In the genomic region with DNA sequence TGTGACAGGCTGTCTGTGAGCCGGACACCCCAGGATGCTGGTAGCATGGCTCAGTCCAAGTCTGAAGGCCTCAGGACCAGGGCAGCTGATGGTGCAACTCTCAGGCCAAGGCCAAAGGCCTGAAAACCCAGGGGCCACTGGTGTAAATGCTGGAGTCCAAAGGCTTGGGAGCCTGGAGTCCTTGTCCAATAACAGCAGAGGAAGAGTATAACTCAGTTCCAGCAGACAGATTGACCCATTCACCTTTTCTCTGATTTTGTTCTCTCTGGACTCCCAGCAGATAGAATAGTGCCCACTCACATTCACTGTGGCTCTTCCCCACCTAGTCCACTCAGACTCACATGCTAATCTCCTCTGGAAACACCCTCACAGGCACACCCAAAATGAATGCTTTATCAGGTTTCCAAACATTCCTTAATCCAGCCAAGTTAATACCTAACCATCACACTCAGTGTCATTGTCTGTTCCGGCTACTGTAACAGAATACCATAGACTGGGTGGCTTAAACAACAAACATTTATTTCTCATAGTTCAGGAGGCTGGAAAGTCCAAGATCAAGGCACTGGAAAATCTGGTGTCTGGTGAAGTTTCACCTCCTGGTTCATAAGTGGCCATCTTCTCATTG, we compare ENCODE assay signal across 22 cellular contexts.
"Had no signal": no experiment of that assay in that cellular context is flagged by ENCODE, and none has a peak within 500 bp of the region (broad histone marks: within the 10 kb centered on the region; RNA-seq: fewer than 3 reads in every experiment).

No MANE protein-coding gene starts in this region.

- H3K27me3 ChIP-seq: left lung, ovary, sigmoid colon, spleen had no signal

- H3K9me3 ChIP-seq: left lung, ovary, sigmoid colon had no signal

- H3K4me3 ChIP-seq: left lung, ovary, sigmoid colon, spleen had no signal

- ATAC-seq: activated naive CD8-positive, alpha-beta T cell treated with anti-CD3 and anti-CD28 coated beads, Interleukin-2, amount 50 U/mL, for 24 hours; esophagus mucosa; left lung; stimulated activated naive B cell treated with anti-CD40 and anti-IgM and Interleukin-4, amounts not matched to agents 10 μg/mL and 1 μg/mL and 100 μg/mL, for 72 hours had no signal

- DNase-seq: activated CD4-positive, alpha-beta T cell treated with anti-CD3 and anti-CD28 coated beads, Interleukin-2, amount 50 U/mL, for 1 hour; activated CD4-positive, CD25-positive, alpha-beta regulatory T cell treated with anti-CD3 and anti-CD28 coated beads, Interleukin-2, amount 50 U/mL, for 72 hours; activated CD8-positive, alpha-beta memory T cell treated with anti-CD3 and anti-CD28 coated beads, Interleukin-2, amount 50 U/mL, for 4 hours; activated effector memory CD4-positive, alpha-beta T cell treated with Interleukin-2 at 50 U/mL for 16 hours; activated naive CD4-positive, alpha-beta T cell treated with anti-CD3 and anti-CD28 coated beads, Interleukin-2, amount 10 ng/mL, durations not matched to agents 7 days and 5 days; activated naive CD8-positive, alpha-beta T cell treated with anti-CD3 and anti-CD28 coated beads, Interleukin-2, amount 50 U/mL, for 24 hours; activated T-cell treated with anti-CD3 and anti-CD28 coated beads, Interleukin-2, amount 50 U/mL, for 48 hours; aorta; cortex of kidney; hippocampal formation; islet precursor cell; left lung; mammary epithelial cell; midbrain; naive B cell; ovary; sigmoid colon; spleen; stimulated activated naive B cell treated with anti-CD40 and anti-IgM and Interleukin-4, amounts not matched to agents 10 μg/mL and 1 μg/mL and 100 μg/mL, for 72 hours had no signal

- H3K36me3 ChIP-seq: left lung, ovary, sigmoid colon, spleen had no signal

- H3K27ac ChIP-seq: left lung, ovary, spleen had no signal

- H3K36me3 Mint-ChIP-seq: activated naive CD4-positive, alpha-beta T cell treated with anti-CD3 and anti-CD28 coated beads, Interleukin-2, amount 10 ng/mL, durations not matched to agents 7 days and 5 days; naive B cell had no signal

- H3K4me3 Mint-ChIP-seq: activated naive CD4-positive, alpha-beta T cell treated with anti-CD3 and anti-CD28 coated beads, Interleukin-2, amount 10 ng/mL, durations not matched to agents 7 days and 5 days; activated naive CD8-positive, alpha-beta T cell treated with anti-CD3 and anti-CD28 coated beads, Interleukin-2, amount 50 U/mL, for 24 hours; central memory CD8-positive, alpha-beta T cell; naive B cell; stimulated activated naive B cell treated with anti-CD40 and anti-IgM and Interleukin-4, amounts not matched to agents 10 μg/mL and 1 μg/mL and 100 μg/mL, for 72 hours; T-helper 1 cell treated with Interleukin-12 subunit alpha and Interleukin-12 subunit beta and Interleukin-4 antibody, amounts not matched to agents 30 μg/mL and 1 μg/mL, for 36 hours had no signal

- H3K27ac Mint-ChIP-seq: activated naive CD4-positive, alpha-beta T cell treated with anti-CD3 and anti-CD28 coated beads, Interleukin-2, amount 10 ng/mL, durations not matched to agents 7 days and 5 days; activated naive CD8-positive, alpha-beta T cell treated with anti-CD3 and anti-CD28 coated beads, Interleukin-2, amount 50 U/mL, for 24 hours; naive B cell; stimulated activated naive B cell treated with anti-CD40 and anti-IgM and Interleukin-4, amounts not matched to agents 10 μg/mL and 1 μg/mL and 100 μg/mL, for 72 hours; T-helper 1 cell treated with Interleukin-12 subunit alpha and Interleukin-12 subunit beta and Interleukin-4 antibody, amounts not matched to agents 30 μg/mL and 1 μg/mL, for 36 hours had no signal
